ENCODE assay signal across 31 cellular contexts in genomic region chr1:173900992-173901391, GRCh38. TPM values are rescaled to one million over a fixed set of nuclear protein-coding genes. Genes with fewer than 3 reads are reported as not detected.
"Had no signal": no experiment of that assay in that cellular context is flagged by ENCODE, and none has a peak within 500 bp of the region (broad histone marks: within the 10 kb centered on the region; RNA-seq: fewer than 3 reads in every experiment).

No MANE protein-coding gene starts in this region.

- H3K9me3 ChIP-seq: adrenal gland, body of pancreas, breast epithelium had no signal

- H3K4me3 ChIP-seq: adrenal gland, body of pancreas, breast epithelium had no signal

- H3K27ac ChIP-seq: adrenal gland, body of pancreas, brain microvascular endothelial cell, breast epithelium, VCaP had no signal

- H3K4me1 ChIP-seq: breast epithelium had no signal

- H3K36me3 ChIP-seq: adrenal gland, brain microvascular endothelial cell, breast epithelium had no signal

- FAIRE-seq: TTC549 had no signal

- ATAC-seq: activated CD8-positive, alpha-beta T cell treated with anti-CD3 and anti-CD28 coated beads for 36 hours; activated T-cell treated with anti-CD3 and anti-CD28 coated beads, Interleukin-2, amount 50 U/mL, for 4 hours; activated T-cell treated with anti-CD3 and anti-CD28 coated beads, Interleukin-2, amount 50 U/mL, for 72 hours; body of pancreas had no signal

- H3K27me3 ChIP-seq: adrenal gland, body of pancreas, brain microvascular endothelial cell, breast epithelium had no signal

- DNase-seq: activated B cell treated with CpG ODN at 0.5 μM for 24 hours; activated CD4-positive, alpha-beta memory T cell treated with anti-CD3 and anti-CD28 coated beads for 36 hours; activated CD4-positive, alpha-beta T cell treated with anti-CD3 and anti-CD28 coated beads for 4 hours; activated CD4-positive, alpha-beta T cell treated with anti-CD3 and anti-CD28 coated beads, Interleukin-2, amount 10 ng/mL, durations not matched to agents 24 days and 14 days; activated CD4-positive, alpha-beta T cell treated with anti-CD3 and anti-CD28 coated beads, Interleukin-2, amount 50 U/mL, for 1 hour; activated CD4-positive, alpha-beta T cell treated with anti-CD3 and anti-CD28 coated beads, Interleukin-2, amount 50 U/mL, for 4 hours; activated CD4-positive, CD25-positive, alpha-beta regulatory T cell treated with anti-CD3 and anti-CD28 coated beads, Interleukin-2, amount 50 U/mL, for 72 hours; activated CD8-positive, alpha-beta memory T cell treated with anti-CD3 and anti-CD28 coated beads, Interleukin-2, amount 50 U/mL, for 4 hours; activated CD8-positive, alpha-beta T cell treated with anti-CD3 and anti-CD28 coated beads for 36 hours; activated effector memory CD4-positive, alpha-beta T cell treated with anti-CD3 and anti-CD28 coated beads, Interleukin-2, amount 50 U/mL, for 16 hours; activated gamma-delta T cell treated with Interleukin-2 at 50 U/mL for 16 hours; activated naive CD4-positive, alpha-beta T cell; activated naive CD4-positive, alpha-beta T cell treated with anti-CD3 and anti-CD28 coated beads for 36 hours; activated naive CD4-positive, alpha-beta T cell treated with anti-CD3 and anti-CD28 coated beads, Interleukin-2, amount 50 U/mL, for 16 hours; activated naive CD8-positive, alpha-beta T cell treated with anti-CD3 and anti-CD28 coated beads for 36 hours; activated T-cell treated with anti-CD3 and anti-CD28 coated beads for 4 hours; activated T-cell treated with anti-CD3 and anti-CD28 coated beads, Interleukin-2, amount 50 U/mL, for 1 hour; activated T-cell treated with anti-CD3 and anti-CD28 coated beads, Interleukin-2, amount 50 U/mL, for 4 hours; activated T-cell treated with anti-CD3 and anti-CD28 coated beads, Interleukin-2, amount 50 U/mL, for 72 hours; adrenal gland; amniotic stem cell; aorta; body of pancreas; brain microvascular endothelial cell; central memory CD4-positive, alpha-beta T cell; T-helper 9 cell had no signal

RNA-seq across cellular contexts. Expression of gene SERPINC1, which starts 16.1 kb away (rescaled TPM):
- total RNA-seq: activated CD4-positive, alpha-beta memory T cell treated with anti-CD3 and anti-CD28 coated beads for 36 hours; activated CD4-positive, alpha-beta T cell treated with anti-CD3 and anti-CD28 coated beads, Interleukin-2, amount 10 ng/mL, durations not matched to agents 24 days and 14 days; activated CD8-positive, alpha-beta T cell treated with anti-CD3 and anti-CD28 coated beads for 36 hours; activated naive CD4-positive, alpha-beta T cell treated with anti-CD3 and anti-CD28 coated beads for 36 hours; activated naive CD8-positive, alpha-beta T cell treated with anti-CD3 and anti-CD28 coated beads for 36 hours; aorta; astrocyte; body of pancreas; cerebellum had no signal
